ENCODE assay signal across 14 cellular contexts in the genomic region with DNA sequence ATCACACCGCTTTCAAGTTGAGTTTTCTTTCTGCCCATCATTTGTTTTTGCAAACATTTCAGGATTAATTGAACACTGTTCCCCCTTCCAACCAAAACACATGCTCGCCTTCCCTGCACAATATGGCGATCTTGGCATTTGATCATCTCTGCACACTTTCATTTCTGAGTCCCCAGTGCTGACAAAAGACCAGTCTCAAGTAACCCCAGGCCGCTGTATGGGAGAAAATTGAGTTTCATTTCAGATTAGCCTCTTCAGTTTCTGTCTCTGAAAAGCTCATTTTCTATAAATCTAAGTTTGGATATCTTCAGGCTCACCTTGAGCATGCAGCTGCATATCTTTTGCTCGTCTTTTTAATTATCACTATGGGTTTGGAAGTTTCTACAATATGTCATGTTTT.
DNase-seq lines count a peak whose midpoint lies in the region; ATAC-seq and TF ChIP-seq lines count a peak whose summit lies in the region.
"Had no signal": no experiment of that assay in that cellular context is flagged by ENCODE, and none has a peak within 500 bp of the region (broad histone marks: within the 10 kb centered on the region; RNA-seq: fewer than 3 reads in every experiment).

No MANE protein-coding gene starts in this region.

- 70 to 71% methylated on average over 5 of the region's 5 CpGs for WGBS in aorta, 2 donors

- H3K9me2 ChIP-seq in GM23338 (ENCODE audit: insufficient read depth) (no peaks in the 10 kb centered on the region), MM.1S (replicated peaks; ENCODE audit: insufficient read depth, low read length) (no peaks in the 10 kb centered on the region)

- no peak overlapping the region for H3K4me3 Mint-ChIP-seq in GM23338
- H3K4me3 Mint-ChIP-seq: CD4-positive, CD25-positive, alpha-beta regulatory T cell; CD8-positive, alpha-beta memory T cell had no signal

- H3K4me2 ChIP-seq in GM23338, result no peak overlapping the region
- peak overlapping the region; percentile 8 for H3K4me2 ChIP-seq in MM.1S (ENCODE audit: low read depth, low read length)

- H3K9me3 ChIP-seq in MM.1S (replicated peaks; ENCODE audit: insufficient read depth, low read length), result no peaks in the 10 kb centered on the region
- H3K9me3 ChIP-seq in aorta (ENCODE audit: control insufficient read depth, low read length), result peaks cover 4% of the 10 kb centered on the region
- H3K9me3 ChIP-seq: BE2C had no signal

- no peaks in the 10 kb centered on the region for H4K20me1 ChIP-seq in GM23338 (replicated peaks; ENCODE audit: insufficient read depth)
- H4K20me1 ChIP-seq in MM.1S (ENCODE audit: insufficient read depth, low read length), result no peaks in the 10 kb centered on the region

- H3K79me2 ChIP-seq in GM23338 (replicated peaks; ENCODE audit: insufficient read depth), result no peaks in the 10 kb centered on the region
- no peaks in the 10 kb centered on the region for H3K79me2 ChIP-seq in MM.1S (ENCODE audit: low read length)

- H3F3A ChIP-seq in GM23338 (replicated peaks; ENCODE audit: low read depth) (no peaks in the 10 kb centered on the region), MM.1S (ENCODE audit: insufficient read depth, low read length) (no peaks in the 10 kb centered on the region)

- H3K4me1 ChIP-seq in GM23338 (ENCODE audit: insufficient read depth) (no peaks in the 10 kb centered on the region), MM.1S (ENCODE audit: low read length) (no peaks in the 10 kb centered on the region), aorta (ENCODE audit: control insufficient read depth in 1 of 2, insufficient read depth in 2 of 2, low read length in 2 of 2) (peaks cover 0 to 2% of the 10 kb centered on the region in 2 donors)

- H3K27ac Mint-ChIP-seq in GM23338, result no peak overlapping the region
- no peak overlapping the region for H3K27ac Mint-ChIP-seq in activated naive CD4-positive, alpha-beta T cell treated with anti-CD3 and anti-CD28 coated beads, Interleukin-2, amount 50 U/mL, for 72 hours
- H3K27ac Mint-ChIP-seq: CD4-positive, CD25-positive, alpha-beta regulatory T cell; CD8-positive, alpha-beta memory T cell had no signal

- H3K9ac ChIP-seq in MM.1S (ENCODE audit: low read length), result no peak overlapping the region

- no peak overlapping the region for H3K4me3 ChIP-seq in GM23338
- no peak overlapping the region for H3K4me3 ChIP-seq in MM.1S (ENCODE audit: low read length)
- H3K4me3 ChIP-seq in aorta (ENCODE audit: low read length in 2 of 2), result no peak overlapping the region

- H3K4me1 Mint-ChIP-seq in GM23338, result no peaks in the 10 kb centered on the region
- H3K4me1 Mint-ChIP-seq: CD4-positive, CD25-positive, alpha-beta regulatory T cell; CD8-positive, alpha-beta memory T cell had no signal

- H3K36me3 ChIP-seq in GM23338 (ENCODE audit: insufficient read depth) (no peaks in the 10 kb centered on the region), MM.1S (replicated peaks; ENCODE audit: insufficient read depth, low read length) (no peaks in the 10 kb centered on the region), aorta (ENCODE audit: control insufficient read depth in 1 of 2, insufficient read depth in 2 of 2, low read length in 1 of 2) (no peaks in the 10 kb centered on the region)
- H3K36me3 ChIP-seq: BE2C had no signal

- no peaks in the 10 kb centered on the region for H3K27me3 ChIP-seq in GM23338 (ENCODE audit: insufficient read depth)
- H3K27me3 ChIP-seq in MM.1S (replicated peaks; ENCODE audit: insufficient read depth, low read length), result no peaks in the 10 kb centered on the region
- H3K27me3 ChIP-seq in aorta (ENCODE audit: control insufficient read depth in 1 of 2, insufficient read depth in 2 of 2, low read length in 1 of 2), result no peaks in the 10 kb centered on the region
- H3K27me3 ChIP-seq: BE2C had no signal

- H3K36me3 Mint-ChIP-seq in GM23338 (ENCODE audit: low read depth), result no peaks in the 10 kb centered on the region
- H3K36me3 Mint-ChIP-seq in activated naive CD4-positive, alpha-beta T cell treated with anti-CD3 and anti-CD28 coated beads, Interleukin-2, amount 50 U/mL, for 72 hours, result peaks cover 0 to 7% of the 10 kb centered on the region in 2 donors
- H3K36me3 Mint-ChIP-seq: CD4-positive, CD25-positive, alpha-beta regulatory T cell; CD8-positive, alpha-beta memory T cell had no signal

- DNase-seq in GM23338 (ENCODE audit: low spot score) (no peak), MM.1S (no peak), astrocyte of the hippocampus (ENCODE audit: low read depth, low spot score) (peak; percentile 23), aorta (no peak)
- no peak for DNase-seq in activated naive CD4-positive, alpha-beta T cell treated with anti-CD3 and anti-CD28 coated beads, Interleukin-2, amount 50 U/mL, for 72 hours (ENCODE audit: low spot score in 2 of 2)
- DNase-seq in stimulated activated naive CD4-positive, alpha-beta T cell treated with Interleukin-2 at 50 U/mL for 16 hours (lab: John Stamatoyannopoulos, UW), result no peak
- DNase-seq: ACHN; BE2C; C1 segment of cervical spinal cord; CD4-positive, CD25-positive, alpha-beta regulatory T cell; CD8-positive, alpha-beta memory T cell; COR-L47; HCEC 1CT had no signal

- H2AFZ ChIP-seq in GM23338 (0 out of 2 replicates have a peak overlapping the region, but pooled peaks have one; percentile 34), MM.1S (ENCODE audit: low read length) (no peak overlapping the region)

- no peak for TF ChIP-seq CTCF in GM23338 (conservative IDR thresholded peaks at IDR 0.05; ENCODE audit: low read depth in 2 of 2)
- TF ChIP-seq CTCF in MM.1S (IDR thresholded peaks at IDR 0.05; ENCODE audit: low read length), result no peak

- H3K9me3 Mint-ChIP-seq in GM23338, result peaks cover 13% of the 10 kb centered on the region
- peaks cover 13 to 27% of the 10 kb centered on the region in 2 donors for H3K9me3 Mint-ChIP-seq in activated naive CD4-positive, alpha-beta T cell treated with anti-CD3 and anti-CD28 coated beads, Interleukin-2, amount 50 U/mL, for 72 hours

- no peak for ATAC-seq in GM23338
- ATAC-seq in aorta (ENCODE audit: low FRiP score), result no peak
- ATAC-seq in activated naive CD4-positive, alpha-beta T cell treated with anti-CD3 and anti-CD28 coated beads, Interleukin-2, amount 50 U/mL, for 72 hours, result no peak

- no peaks in the 10 kb centered on the region for H3K27me3 Mint-ChIP-seq in GM23338 (ENCODE audit: insufficient read depth, low read depth, poor library complexity)
- H3K27me3 Mint-ChIP-seq: CD4-positive, CD25-positive, alpha-beta regulatory T cell had no signal

- intact Hi-C loops in aorta (cut with DNase I), result no loop called here

- H3K27ac ChIP-seq in GM23338 (ENCODE audit: low read depth) (no peak overlapping the region), MM.1S (ENCODE audit: low read length) (no peak overlapping the region; the same call in 1 of the 2 replicates), aorta (ENCODE audit: low read depth in 1 of 2, low read length in 2 of 2) (no peak overlapping the region)
- H3K27ac ChIP-seq: HL-60 had no signal

TF ChIP-seq in GM23338, 12 proteins besides CTCF, POLR2A, EP300 and RAD21 (continues in another document):
- TF ChIP-seq ZNF114 (CRISPR knock-in tag; IDR thresholded peaks at IDR 0.05), result no peak
